ENCODE assay signal across 8 cellular contexts in the genomic region with DNA sequence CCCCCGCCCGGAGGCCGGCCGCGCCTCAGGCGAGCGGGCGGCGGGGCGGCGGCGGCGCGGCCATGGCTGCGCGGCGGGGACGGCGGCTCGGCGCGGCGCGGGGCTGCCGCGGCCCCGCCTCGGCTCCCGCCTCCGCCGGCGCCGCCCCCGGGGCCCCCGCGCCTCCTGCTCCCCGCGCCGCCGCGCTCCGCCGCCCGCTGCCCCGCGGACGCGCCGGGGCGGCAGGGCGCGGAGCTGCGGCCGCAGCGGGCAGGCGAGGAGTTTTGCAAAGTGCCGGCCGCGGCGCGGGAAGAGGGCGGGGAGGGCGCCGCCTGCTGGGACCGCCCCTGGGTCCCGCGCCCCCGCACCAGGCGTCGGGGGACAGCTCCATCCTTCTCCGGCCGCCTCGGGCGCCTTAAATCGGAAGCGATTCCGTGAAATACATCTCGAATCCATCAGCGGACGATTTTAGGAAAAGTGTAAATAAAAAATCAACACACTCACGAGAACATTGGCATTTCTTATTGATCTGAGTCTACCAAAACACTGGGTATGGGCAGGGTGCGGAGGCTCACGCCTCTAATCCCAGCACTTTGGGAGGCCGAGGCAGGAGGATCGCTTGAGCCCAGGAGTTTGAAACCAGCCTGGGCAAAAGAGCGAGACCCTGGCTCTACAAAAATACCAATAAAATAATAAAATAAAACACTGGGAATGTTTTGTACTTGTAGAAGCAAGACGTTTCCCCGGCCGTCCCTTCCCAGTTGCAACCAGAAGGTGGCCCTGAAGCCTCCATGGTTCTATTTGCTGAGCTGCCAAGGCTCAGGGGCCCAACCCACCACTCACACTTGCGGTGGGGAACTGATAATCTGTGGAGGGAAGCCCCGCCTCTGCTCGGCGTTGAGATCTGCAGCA.
DNase-seq lines count a peak whose midpoint lies in the region; ATAC-seq and TF ChIP-seq lines count a peak whose summit lies in the region.

No MANE protein-coding gene starts in this region.

- peak in 1 of 2 donors; percentile 56 for TF ChIP-seq RAD21 in liver (IDR thresholded peaks at IDR 0.05)

- peak overlapping the region in 1 of 2 donors; percentile 39 for H3K9ac ChIP-seq in liver (ENCODE audit: low read depth in 1 of 2, low read length in 2 of 2)

- H3K4me1 ChIP-seq in body of pancreas (peaks cover 18% of the 10 kb centered on the region), liver (ENCODE audit: control insufficient read depth in 4 of 4, insufficient read depth in 4 of 4, low read length in 3 of 4) (peaks cover 0 to 27% (median 11%) of the 10 kb centered on the region in 4 donors), vagina (peaks cover 22% of the 10 kb centered on the region)

- WGBS in body of pancreas, 2 donors, result 2 to 7% methylated on average over 37 to 65 of the region's 93 CpGs
- WGBS in liver, result 5% methylated on average over 93 of the region's 93 CpGs

- peak; percentile 31 for ATAC-seq in body of pancreas
- no peak for ATAC-seq in HG03520 (IDR thresholded peaks at IDR 0.05; ENCODE audit: unreplicated experiment)
- no peak for ATAC-seq in GM21423 (IDR thresholded peaks at IDR 0.05; ENCODE audit: unreplicated experiment)
- ATAC-seq in GM19035 (IDR thresholded peaks at IDR 0.05; ENCODE audit: unreplicated experiment), result no peak

- POLR2A ChIA-PET in GM10248 (lab: Yijun Ruan, JAX), result interaction anchor here (0.6 to 0.7 kb wide), 3 partner anchors 105 to 451 kb away, joined by 3 to 7 read pairs (median 3); no protein-coding TSS in a partner anchor

- CTCF ChIA-PET in GM10248 (lab: Yijun Ruan, JAX), result interaction anchor here (1.3 kb wide), 1 partner anchor 191 kb away, joined by 3 read pairs; no protein-coding TSS in a partner anchor

- H3K27ac ChIP-seq in body of pancreas, result no peak overlapping the region
- no peak overlapping the region for H3K27ac ChIP-seq in liver (ENCODE audit: low read depth in 1 of 2, low read length in 2 of 2)
- H3K27ac ChIP-seq in vagina, result no peak overlapping the region

- H3K36me3 ChIP-seq in MG63 (no peaks in the 10 kb centered on the region), body of pancreas (replicated peaks in 1 of 2; ENCODE audit: insufficient read depth in 1 of 2, low read depth in 2 of 2) (no peaks in the 10 kb centered on the region), liver (ENCODE audit: control insufficient read depth in 4 of 4, insufficient read depth in 3 of 4, low read depth in 1 of 4, low read length in 3 of 4) (no peaks in the 10 kb centered on the region), vagina (no peaks in the 10 kb centered on the region)

- intact Hi-C loops in body of pancreas (cut with DNase I) (loop anchor here (10.0 kb wide), 1 partner anchor 188 kb away; no protein-coding TSS in a partner anchor), vagina (cut with DNase I) (no loop called here)

- TF ChIP-seq CTCF in GM10248 (IDR thresholded peaks at IDR 0.05; ENCODE audit: control extremely low read depth, extremely low read depth, low read depth, missing control alignments), result peak; percentile 22
- TF ChIP-seq CTCF in body of pancreas (IDR thresholded peaks at IDR 0.05), result peak in 5 of 7 experiments; percentile 15 to 48 (median 18)
- TF ChIP-seq CTCF in liver (IDR thresholded peaks at IDR 0.05; ENCODE audit: low read depth, low read length, missing input control), result peak; percentile 37
- peak in 1 of 3 experiments; percentile 37 for TF ChIP-seq CTCF in vagina (IDR thresholded peaks at IDR 0.05)

- H3K9me3 ChIP-seq in MG63 (peaks cover 8% of the 10 kb centered on the region; the same call in 1 of the 2 replicates), body of pancreas (no peaks in the 10 kb centered on the region), liver (ENCODE audit: control insufficient read depth in 4 of 4, low read length in 3 of 4) (peaks cover 0 to 8% (median 4%) of the 10 kb centered on the region in 4 donors), vagina (peaks cover 9% of the 10 kb centered on the region)

- TF ChIP-seq POLR2A in body of pancreas (IDR thresholded peaks at IDR 0.05), result no peak
- no peak for TF ChIP-seq POLR2A in vagina (IDR thresholded peaks at IDR 0.05)

- DNase-seq in GM10248 (ENCODE audit: extremely low spot score), result no peak
- DNase-seq in MG63, result peak; percentile 17
- peak in 3 of 4 donors; percentile 33 to 53 (median 35) for DNase-seq in body of pancreas
- no peak for DNase-seq in vagina (ENCODE audit: extremely low spot score in 2 of 2)

- H3K27me3 ChIP-seq in MG63 (no peaks in the 10 kb centered on the region; the same call in 1 of the 2 replicates), body of pancreas (no peaks in the 10 kb centered on the region), liver (ENCODE audit: control insufficient read depth in 4 of 4, insufficient read depth in 4 of 4, low read length in 3 of 4) (no peaks in the 10 kb centered on the region), vagina (peaks cover 4% of the 10 kb centered on the region)

- H3K4me3 ChIP-seq in MG63, result peak overlapping the region; percentile 29; the same call in 1 of the 2 replicates
- peak overlapping the region in 1 of 2 donors; percentile 19 for H3K4me3 ChIP-seq in body of pancreas
- H3K4me3 ChIP-seq in liver (ENCODE audit: low read depth in 1 of 3, low read length in 3 of 3), result peak overlapping the region; percentile 51 to 79 (median 61)
- peak overlapping the region; percentile 51 to 56 for H3K4me3 ChIP-seq in vagina

TF ChIP-seq in liver, 16 proteins besides CTCF, POLR2A, EP300 and RAD21:
- TF ChIP-seq FOXA1 (IDR thresholded peaks at IDR 0.05) (no peak), FOXA2 (IDR thresholded peaks at IDR 0.05) (no peak), YY1 (IDR thresholded peaks at IDR 0.05) (no peak), HNF4G (IDR thresholded peaks at IDR 0.05) (no peak), EGR1 (IDR thresholded peaks at IDR 0.05; ENCODE audit: low read depth in 2 of 2) (peak; percentile 47 to 65)
- TF ChIP-seq, protein P1, sequence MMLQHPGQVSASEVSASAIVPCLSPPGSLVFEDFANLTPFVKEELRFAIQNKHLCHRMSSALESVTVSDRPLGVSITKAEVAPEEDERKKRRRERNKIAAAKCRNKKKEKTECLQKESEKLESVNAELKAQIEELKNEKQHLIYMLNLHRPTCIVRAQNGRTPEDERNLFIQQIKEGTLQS (IDR thresholded peaks at IDR 0.05), result no peak
- TF ChIP-seq, protein P2, sequence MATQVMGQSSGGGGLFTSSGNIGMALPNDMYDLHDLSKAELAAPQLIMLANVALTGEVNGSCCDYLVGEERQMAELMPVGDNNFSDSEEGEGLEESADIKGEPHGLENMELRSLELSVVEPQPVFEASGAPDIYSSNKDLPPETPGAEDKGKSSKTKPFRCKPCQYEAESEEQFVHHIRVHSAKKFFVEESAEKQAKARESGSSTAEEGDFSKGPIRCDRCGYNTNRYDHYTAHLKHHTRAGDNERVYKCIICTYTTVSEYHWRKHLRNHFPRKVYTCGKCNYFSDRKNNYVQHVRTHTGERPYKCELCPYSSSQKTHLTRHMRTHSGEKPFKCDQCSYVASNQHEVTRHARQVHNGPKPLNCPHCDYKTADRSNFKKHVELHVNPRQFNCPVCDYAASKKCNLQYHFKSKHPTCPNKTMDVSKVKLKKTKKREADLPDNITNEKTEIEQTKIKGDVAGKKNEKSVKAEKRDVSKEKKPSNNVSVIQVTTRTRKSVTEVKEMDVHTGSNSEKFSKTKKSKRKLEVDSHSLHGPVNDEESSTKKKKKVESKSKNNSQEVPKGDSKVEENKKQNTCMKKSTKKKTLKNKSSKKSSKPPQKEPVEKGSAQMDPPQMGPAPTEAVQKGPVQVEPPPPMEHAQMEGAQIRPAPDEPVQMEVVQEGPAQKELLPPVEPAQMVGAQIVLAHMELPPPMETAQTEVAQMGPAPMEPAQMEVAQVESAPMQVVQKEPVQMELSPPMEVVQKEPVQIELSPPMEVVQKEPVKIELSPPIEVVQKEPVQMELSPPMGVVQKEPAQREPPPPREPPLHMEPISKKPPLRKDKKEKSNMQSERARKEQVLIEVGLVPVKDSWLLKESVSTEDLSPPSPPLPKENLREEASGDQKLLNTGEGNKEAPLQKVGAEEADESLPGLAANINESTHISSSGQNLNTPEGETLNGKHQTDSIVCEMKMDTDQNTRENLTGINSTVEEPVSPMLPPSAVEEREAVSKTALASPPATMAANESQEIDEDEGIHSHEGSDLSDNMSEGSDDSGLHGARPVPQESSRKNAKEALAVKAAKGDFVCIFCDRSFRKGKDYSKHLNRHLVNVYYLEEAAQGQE (IDR thresholded peaks at IDR 0.05), result no peak
TF ChIP-seq in liver: peak in this region for 1.

Comparison
In these comparisons a context has a peak if more than half of its experiments do, and no peak if none do; other contexts are left out.
1. DNase-seq: peak in MG63 (single experiment) and body of pancreas (3 of 4); none in GM10248 (single experiment) and vagina (0 of 2).